Comparison of ENCODE assay signal across 20 cellular contexts in genomic region chr3:33926998-33927605, GRCh38.
A peak's percentile ranks its signal among the peaks of the same experiment; 100 is the strongest.
DNase-seq lines count a peak whose midpoint lies in the region; ATAC-seq, FAIRE-seq and TF ChIP-seq lines count a peak whose summit lies in the region.
"Had no signal": no experiment of that assay in that cellular context is flagged by ENCODE, and none has a peak within 500 bp of the region (broad histone marks: within the 10 kb centered on the region; RNA-seq: fewer than 3 reads in every experiment).

No MANE protein-coding gene starts in this region.

- no peak overlapping the region; a peak in 2 of 4 replicates for H3K9ac ChIP-seq in K562 (ENCODE audit: insufficient read depth in 1 of 2, low read depth in 2 of 2, low read length in 2 of 2)
- H3K9ac ChIP-seq: BLaER1 treated with 17β-estradiol and CSF1 and Interleukin-3, amounts not matched to agents 10 nM and 100 nM had no signal

- BruUV-seq in K562 (replicated peaks; lab: Mats Ljungman, UMichigan): no TSS peak

- peaks cover 12% of the 10 kb centered on the region for H3K9me3 Mint-ChIP-seq in neural crest cell
- H3K9me3 Mint-ChIP-seq: CD8-positive, alpha-beta memory T cell; H9 had no signal

- CTCF ChIA-PET in K562 (lab: Yijun Ruan, JAX; ENCODE audit: low intra/inter-chr PET ratio): no interaction called here

- H2AFZ ChIP-seq in K562 (ENCODE audit: low read depth, low read length): peak overlapping the region; percentile 53

- H3K9me1 ChIP-seq in K562 (ENCODE audit: control insufficient read depth, insufficient read depth, low read length): no peaks in the 10 kb centered on the region

- in situ Hi-C loops in K562 (cut with MboI): no loop called here

- no peaks in the 10 kb centered on the region for H3K27me3 ChIP-seq in K562 (ENCODE audit: control insufficient read depth in 2 of 2, insufficient read depth in 2 of 2, low read length in 2 of 2)
- H3K27me3 ChIP-seq: BLaER1 treated with 17β-estradiol and CSF1 and Interleukin-3, amounts not matched to agents 10 nM and 100 nM had no signal

- POLR2A ChIA-PET in K562 (lab: Yijun Ruan, JAX): interaction anchor here (0.9 to 3.5 kb wide), 7 partner anchors 8 to 80 kb away, joined by 3 to 24 read pairs (median 3); no protein-coding TSS in a partner anchor

- TF ChIP-seq EP300 in K562 (IDR thresholded peaks at IDR 0.05; ENCODE audit: low read length): no peak

- no peak for FAIRE-seq in GM12891 (lab: Jason Lieb, UNC)
- FAIRE-seq in K562 (lab: Jason Lieb, UNC): no peak
- FAIRE-seq: GM12892, GM18507 had no signal

- H3K27me3 Mint-ChIP-seq in neural crest cell (ENCODE audit: low read depth): no peaks in the 10 kb centered on the region

- H3K9me3 ChIP-seq in K562 (replicated peaks; ENCODE audit: control insufficient read depth, insufficient read depth, low read depth, low read length): no peaks in the 10 kb centered on the region

- TF ChIP-seq RAD21 in K562 (CRISPR knock-in tag; conservative IDR thresholded peaks at IDR 0.05 in 1 of 2, IDR thresholded peaks at IDR 0.05 in 1 of 2): peak in 1 of 2 experiments; percentile 30; a peak in 3 of 4 replicates

- no peaks in the 10 kb centered on the region for H3K4me1 Mint-ChIP-seq in neural crest cell
- H3K4me1 Mint-ChIP-seq: B cell; CD4-positive, CD25-positive, alpha-beta regulatory T cell; CD8-positive, alpha-beta memory T cell; H9 had no signal

- ATAC-seq in K562: peak; percentile 56
- ATAC-seq in GM18858 (IDR thresholded peaks at IDR 0.05; ENCODE audit: unreplicated experiment): no peak

- WGBS in K562 (ENCODE audit: insufficient coverage, low coverage, missing lambda C conversion rate): 35% methylated on average over 3 of the region's 3 CpGs

- H3K36me3 Mint-ChIP-seq in neural crest cell (ENCODE audit: low read depth): no peaks in the 10 kb centered on the region
- H3K36me3 Mint-ChIP-seq: CD4-positive, CD25-positive, alpha-beta regulatory T cell; CD8-positive, alpha-beta memory T cell had no signal

- peak in 2 of 3 experiments; percentile 25; a peak in 3 of 6 replicates for TF ChIP-seq CTCF in K562 (IDR thresholded peaks at IDR 0.05 in 2 of 3, conservative IDR thresholded peaks at IDR 0.05 in 1 of 3; ENCODE audit: insufficient read depth in 2 of 3, low read depth in 1 of 3, low read length in 3 of 3)
- no peak for TF ChIP-seq CTCF in neural crest cell (conservative IDR thresholded peaks at IDR 0.05)

- H3K36me3 ChIP-seq in K562 (ENCODE audit: control insufficient read depth, insufficient read depth, low read length): no peaks in the 10 kb centered on the region
- H3K36me3 ChIP-seq: BLaER1 treated with 17β-estradiol and CSF1 and Interleukin-3, amounts not matched to agents 10 nM and 100 nM had no signal

- no peak overlapping the region for H3K27ac ChIP-seq in K562 (ENCODE audit: extremely low read depth, low read depth, low read length)
- H3K27ac ChIP-seq: BLaER1 treated with 17β-estradiol and CSF1 and Interleukin-3, amounts not matched to agents 10 nM and 100 nM had no signal

- H3K4me3 ChIP-seq in K562: no peak overlapping the region
- H3K4me3 ChIP-seq: BLaER1 treated with 17β-estradiol and CSF1 and Interleukin-3, amounts not matched to agents 10 nM and 100 nM had no signal

- peaks cover 0 to 8% of the 10 kb centered on the region in 2 experiments; a peak in 2 of 5 replicates for H3K4me1 ChIP-seq in K562 (replicated peaks in 1 of 2; ENCODE audit: control insufficient read depth in 2 of 2, insufficient read depth in 2 of 2, low read length in 2 of 2)
- H3K4me1 ChIP-seq: BLaER1 treated with 17β-estradiol and CSF1 and Interleukin-3, amounts not matched to agents 10 nM and 100 nM had no signal

- no peak overlapping the region for H3K4me2 ChIP-seq in K562 (ENCODE audit: insufficient read depth, low read length)
- H3K4me2 ChIP-seq: BLaER1 treated with 17β-estradiol and CSF1 and Interleukin-3, amounts not matched to agents 10 nM and 100 nM had no signal

- no peaks in the 10 kb centered on the region for H4K20me1 ChIP-seq in K562 (replicated peaks; ENCODE audit: control insufficient read depth, insufficient read depth, low read length)
- H4K20me1 ChIP-seq: BLaER1 treated with 17β-estradiol and CSF1 and Interleukin-3, amounts not matched to agents 10 nM and 100 nM had no signal

- no peaks in the 10 kb centered on the region for H3K79me2 ChIP-seq in K562 (ENCODE audit: control insufficient read depth, insufficient read depth, low read length)

- H3K4me3 Mint-ChIP-seq in neural crest cell: no peak overlapping the region
- H3K4me3 Mint-ChIP-seq: B cell; CD4-positive, CD25-positive, alpha-beta regulatory T cell; CD8-positive, alpha-beta memory T cell; H9 had no signal

- no peak for DNase-seq in GM12891 (ENCODE audit: insufficient read length, low spot score)
- peak; percentile 24 for DNase-seq in MV-4-11 (lab: John Stamatoyannopoulos, UW)
- DNase-seq in K562 (ENCODE audit: extremely low read depth in 1 of 4, low spot score in 3 of 4): no peak
- DNase-seq in neural crest cell (ENCODE audit: low read depth, low spot score): no peak
- DNase-seq in stimulated activated CD8-positive, alpha-beta memory T cell treated with anti-CD3 and anti-CD28 coated beads, Interleukin-4, amount 100 ng/mL, for 48 hours: no peak
- no peak for DNase-seq in NCI-H446 treated with DMSO at 0.1 percent for 48 hours (lab: John Stamatoyannopoulos, UW)
- DNase-seq: CD4-positive, CD25-positive, alpha-beta regulatory T cell; CD8-positive, alpha-beta memory T cell; COR-L47; DMS 273 treated with DMSO at 0.1 percent for 48 hours; DMS53; DND-41; EL; GOT3; H9 had no signal

- TF ChIP-seq POLR2A in GM12891 (IDR thresholded peaks at IDR 0.05; ENCODE audit: low read depth, low read length) (no peak), K562 (conservative IDR thresholded peaks at IDR 0.05) (no peak)

- intact Hi-C loops in K562 (cut with micrococcal nuclease): no loop called here

- peak overlapping the region; percentile 30 for H3K27ac Mint-ChIP-seq in neural crest cell (ENCODE audit: unreplicated experiment)
- H3K27ac Mint-ChIP-seq: B cell; CD4-positive, CD25-positive, alpha-beta regulatory T cell; CD8-positive, alpha-beta memory T cell; H9 had no signal

TF ChIP-seq in GM12891, 5 proteins besides CTCF, POLR2A, EP300 and RAD21:
- no peak for TF ChIP-seq POLR2AphosphoS5 (IDR thresholded peaks at IDR 0.05; ENCODE audit: low read depth, low read length)
- no peak for TF ChIP-seq TAF1 (IDR thresholded peaks at IDR 0.05; ENCODE audit: low read depth, low read length)
- TF ChIP-seq PAX5 (IDR thresholded peaks at IDR 0.05; ENCODE audit: insufficient read depth, low read length, severe bottlenecking): no peak
- no peak for TF ChIP-seq POU2F2 (IDR thresholded peaks at IDR 0.05; ENCODE audit: low read depth, low read length)
- peak; percentile 28; the same call in 1 of the 2 replicates for TF ChIP-seq SPI1 (IDR thresholded peaks at IDR 0.05; ENCODE audit: low read depth, low read length)

TF ChIP-seq in K562, 482 proteins besides CTCF, POLR2A, EP300 and RAD21:
- TF ChIP-seq PRMT5 (CRISPR knock-in tag; IDR thresholded peaks at IDR 0.05): no peak
- no peak for TF ChIP-seq STAT6 (CRISPR knock-in tag; IDR thresholded peaks at IDR 0.05)
- TF ChIP-seq CHD2 (IDR thresholded peaks at IDR 0.05; ENCODE audit: low read depth, low read length): no peak
- TF ChIP-seq CBFA2T3 (IDR thresholded peaks at IDR 0.05): peak; percentile 15; the same call in 1 of the 2 replicates
- TF ChIP-seq SPI1 (IDR thresholded peaks at IDR 0.05; ENCODE audit: borderline replicate concordance, low read depth, low read length): peak; percentile 90
